In genomic region chr2:241314181-241314932, GRCh38 we compare ENCODE assay signal across 8 cellular contexts. TPM values are rescaled to one million over a fixed set of nuclear protein-coding genes. Genes with fewer than 3 reads are reported as not detected.
A peak's percentile ranks its signal among the peaks of the same experiment; 100 is the strongest.
DNase-seq lines count a peak whose midpoint lies in the region; FAIRE-seq and TF ChIP-seq lines count a peak whose summit lies in the region.

No MANE protein-coding gene starts in this region.

- peaks cover 67% of the 10 kb centered on the region for H3K4me1 ChIP-seq in keratinocyte (ENCODE audit: control insufficient read depth, extremely low read depth, insufficient read depth, low read length)

- H3K36me3 ChIP-seq in keratinocyte (ENCODE audit: control insufficient read depth in 2 of 2, extremely low read depth in 1 of 2, insufficient read depth in 2 of 2, low read length in 2 of 2), result peaks cover 0 to 15% of the 10 kb centered on the region in 2 experiments

- no peak for FAIRE-seq in keratinocyte (lab: Jason Lieb, UNC)

- H3K9me1 ChIP-seq in keratinocyte (ENCODE audit: control insufficient read depth, extremely low read depth, insufficient read depth, low read length), result peaks cover 2% of the 10 kb centered on the region

- DNase-seq in ELR (ENCODE audit: low read depth) (peak; percentile 71), LNCaP clone FGC (ENCODE audit: low read depth) (no peak), keratinocyte (ENCODE audit: low read depth, low spot score) (no peak), superior temporal gyrus (ENCODE audit: extremely low spot score) (peak; percentile 35), islet precursor cell (no peak)
- DNase-seq in stimulated activated CD4-positive, alpha-beta T cell treated with anti-CD3 and anti-CD28 coated beads, Interleukin-2, amount 100 ng/mL, for 24 hours, result no peak
- DNase-seq in activated CD4-positive, alpha-beta T cell treated with anti-CD3 and anti-CD28 coated beads for 1 hour, result no peak

- H3K4me3 ChIP-seq in LNCaP clone FGC (ENCODE audit: low read depth, low read length) (peak overlapping the region; percentile 77), keratinocyte (ENCODE audit: control insufficient read depth in 2 of 3, extremely low read depth in 1 of 3, insufficient read depth in 2 of 3, low read depth in 1 of 3, low read length in 3 of 3) (peak overlapping the region; percentile 86 to 100 (median 89))

- H3K27ac ChIP-seq in adipose tissue (ENCODE audit: low read depth, low read length), result peak overlapping the region; percentile 71
- H3K27ac ChIP-seq in keratinocyte (ENCODE audit: control insufficient read depth, insufficient read depth, low read length), result peak overlapping the region; percentile 100

- H3K79me2 ChIP-seq in keratinocyte (ENCODE audit: control insufficient read depth, insufficient read depth, low read length), result peaks cover 92% of the 10 kb centered on the region

- peaks cover 22% of the 10 kb centered on the region for H4K20me1 ChIP-seq in keratinocyte (ENCODE audit: control insufficient read depth, extremely low read depth, insufficient read depth, low read length)

- H2AFZ ChIP-seq in keratinocyte (ENCODE audit: control insufficient read depth, low read length), result peak overlapping the region; percentile 64

- dilution Hi-C loops in keratinocyte (cut with MboI; ENCODE audit: extremely low pct_ligation_motif_present, low sequenced_read_pairs), result no loop called here

- H3K9ac ChIP-seq in keratinocyte (ENCODE audit: control insufficient read depth, extremely low read depth, insufficient read depth, low read length), result peak overlapping the region; percentile 100

- peak overlapping the region; percentile 98 for H3K4me2 ChIP-seq in keratinocyte (ENCODE audit: control insufficient read depth, extremely low read depth, insufficient read depth, low read depth, low read length)

- H3K9me3 ChIP-seq in keratinocyte (ENCODE audit: control insufficient read depth, low read depth, low read length), result no peaks in the 10 kb centered on the region

- TF ChIP-seq CTCF in LNCaP clone FGC (IDR thresholded peaks at IDR 0.05; ENCODE audit: control insufficient read depth, extremely low read depth, insufficient read depth) (no peak), keratinocyte (optimal IDR thresholded peaks at IDR 0.05 in 1 of 3, IDR thresholded peaks at IDR 0.05 in 1 of 3, conservative IDR thresholded peaks at IDR 0.05 in 1 of 3; ENCODE audit: extremely low read depth in 1 of 3, insufficient read depth in 2 of 3, low read length in 3 of 3) (no peak)

- H3K27me3 ChIP-seq in keratinocyte (ENCODE audit: control insufficient read depth, extremely low read depth, insufficient read depth, low read length), result no peaks in the 10 kb centered on the region

- WGBS in adipose tissue, 3 donors, result 5 to 7% (median 6%) methylated on average over 18 of the region's 18 CpGs

RNA-seq across cellular contexts. Expression of gene HDLBP, which starts 1.1 kb away (rescaled TPM):
- polyA plus RNA-seq in adipose tissue (100 to 1,000 TPM; 187 to 327 (median 208) TPM), keratinocyte (266 to 471 TPM (median 289 TPM) in 3 replicates)
- 396 TPM for polyA plus RNA-seq in keratinocyte (2011; ENCODE audit: low read depth)
- 382 and 489 TPM in 2 replicates for polyA plus RNA-seq in keratinocyte (2011; cell fraction: cytosol; rRNA removed)
- polyA plus RNA-seq in keratinocyte (2011; cell fraction: nucleus; rRNA removed), result 398 and 452 TPM in 2 replicates
- polyA plus RNA-seq in keratinocyte (2012; ENCODE audit: low replicate concordance), result 236 and 353 TPM in 2 replicates
- 439 to 717 TPM (median 544 TPM) in 3 replicates for polyA minus RNA-seq in keratinocyte
- polyA minus RNA-seq in keratinocyte (2011; cell fraction: cytosol; rRNA and poly(A)+ RNA removed), result 476 TPM
- 226 and 405 TPM in 2 replicates for polyA minus RNA-seq in keratinocyte (2011; cell fraction: nucleus; rRNA and poly(A)+ RNA removed)

RNA-seq across cellular contexts. Expression of gene SEPTIN2, which starts 1.4 kb away (rescaled TPM):
- polyA plus RNA-seq in adipose tissue, result 100 to 1,000 TPM; 133 to 335 (median 211) TPM
- polyA plus RNA-seq in keratinocyte, result 324 to 644 TPM (median 510 TPM) in 3 replicates
- polyA plus RNA-seq in keratinocyte (2011; ENCODE audit: low read depth), result 185 TPM
- 277 and 576 TPM in 2 replicates for polyA plus RNA-seq in keratinocyte (2011; cell fraction: cytosol; rRNA removed)
- 398 and 533 TPM in 2 replicates for polyA plus RNA-seq in keratinocyte (2011; cell fraction: nucleus; rRNA removed)
- polyA plus RNA-seq in keratinocyte (2012; ENCODE audit: low replicate concordance), result 94.9 and 264 TPM in 2 replicates
- 305 to 502 TPM (median 363 TPM) in 3 replicates for polyA minus RNA-seq in keratinocyte
- 194 TPM for polyA minus RNA-seq in keratinocyte (2011; cell fraction: cytosol; rRNA and poly(A)+ RNA removed)
- 150 and 330 TPM in 2 replicates for polyA minus RNA-seq in keratinocyte (2011; cell fraction: nucleus; rRNA and poly(A)+ RNA removed)

RNA-seq across cellular contexts. Expression of gene FARP2, which starts 41.7 kb away (rescaled TPM):
- 10 to 100 TPM; 10.2 to 17.5 (median 14.1) TPM for polyA plus RNA-seq in adipose tissue
- 34.8 to 40.0 TPM (median 39.3 TPM) in 3 replicates for polyA plus RNA-seq in keratinocyte
- 14.7 TPM for polyA plus RNA-seq in keratinocyte (2011; ENCODE audit: low read depth)
- 21.4 and 30.8 TPM in 2 replicates for polyA plus RNA-seq in keratinocyte (2011; cell fraction: cytosol; rRNA removed)
- polyA plus RNA-seq in keratinocyte (2011; cell fraction: nucleus; rRNA removed), result 46.2 and 46.6 TPM in 2 replicates
- polyA plus RNA-seq in keratinocyte (2012; ENCODE audit: low replicate concordance), result 17.4 and 30.0 TPM in 2 replicates
- polyA minus RNA-seq in keratinocyte, result 60.2 to 78.7 TPM (median 68.2 TPM) in 3 replicates
- polyA minus RNA-seq in keratinocyte (2011; cell fraction: cytosol; rRNA and poly(A)+ RNA removed), result 38.4 TPM
- 44.3 and 90.9 TPM in 2 replicates for polyA minus RNA-seq in keratinocyte (2011; cell fraction: nucleus; rRNA and poly(A)+ RNA removed)

Comparison
In these comparisons a context has a peak if more than half of its experiments do, and no peak if none do; other contexts are left out.
1. DNase-seq: peak in ELR (single experiment) and superior temporal gyrus (single experiment); none in LNCaP clone FGC (single experiment), keratinocyte (single experiment), islet precursor cell (single experiment), stimulated activated CD4-positive, alpha-beta T cell treated with anti-CD3 and anti-CD28 coated beads, Interleukin-2, amount 100 ng/mL, for 24 hours (0 of 2) and activated CD4-positive, alpha-beta T cell treated with anti-CD3 and anti-CD28 coated beads for 1 hour (single experiment).